Comparison of ENCODE assay signal across 8 cellular contexts in the genomic region with DNA sequence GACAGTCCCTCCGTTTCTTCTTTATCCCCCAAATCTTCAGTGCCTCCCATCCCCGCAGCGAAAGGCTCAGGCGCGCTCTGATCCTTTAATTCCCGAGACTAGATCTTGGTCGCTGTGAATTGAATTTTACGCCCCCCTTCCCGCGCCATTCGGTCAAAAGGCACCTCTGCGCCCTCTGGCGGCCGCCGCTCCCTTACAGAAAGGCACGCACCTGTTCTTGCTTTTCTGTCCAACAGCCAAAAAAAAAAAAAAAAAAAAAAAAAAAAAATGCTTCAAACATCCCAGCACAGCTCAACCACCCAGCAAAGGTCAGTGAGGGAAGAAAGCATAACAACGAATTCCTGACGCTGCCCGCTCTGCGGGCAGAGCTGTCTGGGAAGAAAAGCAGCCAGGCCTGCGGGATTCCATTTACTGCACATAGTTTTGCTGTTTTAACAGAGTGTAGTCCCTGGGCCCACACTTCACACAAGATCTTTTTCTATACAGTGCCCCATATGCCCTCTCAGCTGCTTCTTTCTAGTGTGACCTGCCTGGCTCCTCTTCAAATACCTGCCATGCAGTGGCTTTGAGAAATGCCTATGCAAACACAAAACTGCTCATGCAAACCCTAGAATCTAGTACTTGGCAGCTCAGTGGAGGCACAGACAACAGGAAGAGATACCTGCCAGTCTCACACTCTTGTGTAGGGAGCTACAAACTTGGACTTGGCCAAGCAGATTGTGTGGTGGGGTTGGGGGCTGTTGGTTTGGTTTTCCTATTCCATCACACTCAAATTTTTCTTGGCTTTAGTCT. TPM values are rescaled to one million over a fixed set of nuclear protein-coding genes. Genes with fewer than 3 reads are reported as not detected.
A peak's percentile ranks its signal among the peaks of the same experiment; 100 is the strongest.
DNase-seq lines count a peak whose midpoint lies in the region; ATAC-seq, FAIRE-seq and TF ChIP-seq lines count a peak whose summit lies in the region.

No MANE protein-coding gene starts in this region.

- intact Hi-C loops in left cardiac atrium (cut with DNase I): loop anchor here (1.0 to 5.0 kb wide), 3 partner anchors 74 to 94 kb away; a partner anchor contains a TSS
- intact Hi-C loops in prostate gland (cut with DNase I): loop anchor here (2.0 kb wide), 1 partner anchor 91 kb away; a partner anchor contains a TSS

- H3K4me3 ChIP-seq in AG04450 (ENCODE audit: low read depth, low read length) (peak overlapping the region; percentile 57), NB4 (ENCODE audit: low read depth, low read length) (no peak overlapping the region), prostate gland (peak overlapping the region; percentile 16 to 35)

- TF ChIP-seq POLR2A in NB4 (IDR thresholded peaks at IDR 0.05; ENCODE audit: extremely low read depth, insufficient read length) (no peak), prostate gland (IDR thresholded peaks at IDR 0.05) (no peak)

- H3K27ac ChIP-seq in AG04450 (ENCODE audit: low read depth, low read length): peak overlapping the region; percentile 11
- no peak overlapping the region for H3K27ac ChIP-seq in prostate gland

- FAIRE-seq in urothelium cell line (lab: Jason Lieb, UNC): no peak

- H3K27ac Mint-ChIP-seq in activated naive CD8-positive, alpha-beta T cell treated with anti-CD3 and anti-CD28 coated beads, Interleukin-2, amount 10 ng/mL, durations not matched to agents 7 days and 5 days: peak overlapping the region; percentile 57

- CTCF ChIA-PET in AG04450 (lab: Charles Lee): interaction anchor here (0.6 to 6.1 kb wide), 41 partner anchors 8 to 657 kb away, joined by 3 to 93 read pairs (median 4); a partner anchor contains a TSS

- no peak for DNase-seq in AG04450 (ENCODE audit: low read depth, low spot score)
- DNase-seq in NB4 (ENCODE audit: low read depth): peak; percentile 76
- peak; percentile 45 to 77 for DNase-seq in SW 1271 (lab: John Stamatoyannopoulos, UW)
- DNase-seq in activated naive CD8-positive, alpha-beta T cell treated with anti-CD3 and anti-CD28 coated beads, Interleukin-2, amount 10 ng/mL, durations not matched to agents 7 days and 5 days: peak; percentile 88
- DNase-seq in left cardiac atrium: peak; percentile 91
- peak; percentile 84 for DNase-seq in prostate gland (ENCODE audit: low spot score)
- DNase-seq in urothelium cell line (ENCODE audit: low spot score): peak; percentile 56

- H3K4me1 ChIP-seq in prostate gland (replicated peaks): peaks cover 13% of the 10 kb centered on the region

- 3% methylated on average over 21 of the region's 21 CpGs for WGBS in prostate gland

- peak; percentile 21 for ATAC-seq in GM19455 (IDR thresholded peaks at IDR 0.05; ENCODE audit: unreplicated experiment)
- ATAC-seq in activated naive CD8-positive, alpha-beta T cell treated with anti-CD3 and anti-CD28 coated beads, Interleukin-2, amount 10 ng/mL, durations not matched to agents 7 days and 5 days (ENCODE audit: low read depth): peak; percentile 40
- ATAC-seq in left cardiac atrium: peak; percentile 15 to 27

- peak; percentile 85 for TF ChIP-seq CTCF in AG04450 (IDR thresholded peaks at IDR 0.05; ENCODE audit: low read depth, low read length)
- TF ChIP-seq CTCF in NB4 (IDR thresholded peaks at IDR 0.05; ENCODE audit: low read depth, low read length): peak; percentile 74
- TF ChIP-seq CTCF in prostate gland (IDR thresholded peaks at IDR 0.05): peak; percentile 46 to 73 (median 66)

- no peaks in the 10 kb centered on the region for H3K9me3 Mint-ChIP-seq in activated naive CD8-positive, alpha-beta T cell treated with anti-CD3 and anti-CD28 coated beads, Interleukin-2, amount 10 ng/mL, durations not matched to agents 7 days and 5 days

- H3K4me1 Mint-ChIP-seq in activated naive CD8-positive, alpha-beta T cell treated with anti-CD3 and anti-CD28 coated beads, Interleukin-2, amount 10 ng/mL, durations not matched to agents 7 days and 5 days: peaks cover 11% of the 10 kb centered on the region

- peaks cover 2% of the 10 kb centered on the region for H3K36me3 Mint-ChIP-seq in activated naive CD8-positive, alpha-beta T cell treated with anti-CD3 and anti-CD28 coated beads, Interleukin-2, amount 10 ng/mL, durations not matched to agents 7 days and 5 days

- peaks cover 21% of the 10 kb centered on the region for H3K27me3 ChIP-seq in AG04450 (ENCODE audit: control insufficient read depth, insufficient read depth, low read length)
- H3K27me3 ChIP-seq in prostate gland (replicated peaks; ENCODE audit: insufficient read depth): peaks cover 19% of the 10 kb centered on the region

- POLR2A ChIA-PET in AG04450 (lab: Yijun Ruan, JAX): interaction anchor here (1.2 kb wide), 1 partner anchor 38 kb away, joined by 3 read pairs; no protein-coding TSS in a partner anchor
- POLR2A ChIA-PET in activated naive CD8-positive, alpha-beta T cell treated with anti-CD3 and anti-CD28 coated beads, Interleukin-2, amount 10 ng/mL, durations not matched to agents 7 days and 5 days (lab: Charles Lee): interaction anchor here (0.6 to 1.4 kb wide), 6 partner anchors 17 to 94 kb away, joined by 3 to 11 read pairs (median 4); a partner anchor contains a TSS

- H3K4me3 Mint-ChIP-seq in activated naive CD8-positive, alpha-beta T cell treated with anti-CD3 and anti-CD28 coated beads, Interleukin-2, amount 10 ng/mL, durations not matched to agents 7 days and 5 days: peak overlapping the region; percentile 99

- H3K36me3 ChIP-seq in prostate gland: no peaks in the 10 kb centered on the region

- H3K9me3 ChIP-seq in AG04450 (ENCODE audit: control insufficient read depth, insufficient read depth, low read length) (peaks cover 6% of the 10 kb centered on the region; the same call in 1 of the 2 replicates), prostate gland (no peaks in the 10 kb centered on the region)

- H3K27me3 Mint-ChIP-seq in activated naive CD8-positive, alpha-beta T cell treated with anti-CD3 and anti-CD28 coated beads, Interleukin-2, amount 10 ng/mL, durations not matched to agents 7 days and 5 days: peaks cover 36% of the 10 kb centered on the region

RNA-seq across cellular contexts. Expression of a gene that starts 1.3 kb away (rescaled TPM):
- polyA plus RNA-seq in AG04450 (2011; rRNA removed): 0.06 and 0.10 TPM in 2 replicates
- 0.13 TPM in 1 of 2 replicates, not detected in the other for polyA minus RNA-seq in AG04450 (2011; rRNA and poly(A)+ RNA removed)
- total RNA-seq in activated naive CD8-positive, alpha-beta T cell treated with anti-CD3 and anti-CD28 coated beads, Interleukin-2, amount 10 ng/mL, durations not matched to agents 7 days and 5 days: under 1 TPM; 0.91 to 0.97 TPM
- total RNA-seq in left cardiac atrium (10 to 100 TPM; 41.6 to 67.2 TPM), prostate gland (10 to 100 TPM; 12.1 to 18.6 TPM)

RNA-seq across cellular contexts. Expression of a gene that starts 11.3 kb away (rescaled TPM):
- polyA plus RNA-seq in AG04450 (2011; rRNA removed): not detected in 2 replicates
- not detected in 2 replicates for polyA minus RNA-seq in AG04450 (2011; rRNA and poly(A)+ RNA removed)
- under 1 TPM in 1 of 2 experiments, not detected in 1; 0.34 TPM for total RNA-seq in activated naive CD8-positive, alpha-beta T cell treated with anti-CD3 and anti-CD28 coated beads, Interleukin-2, amount 10 ng/mL, durations not matched to agents 7 days and 5 days
- total RNA-seq in left cardiac atrium: 1 to 10 TPM in 1 of 2 donors, under 1 TPM in 1; 0.88 to 1.8 TPM
- total RNA-seq in prostate gland: 10 to 100 TPM; 28.2 to 38.6 TPM

RNA-seq across cellular contexts. Expression of a gene that starts 23.6 kb away (rescaled TPM):
- 3.4 and 4.1 TPM in 2 replicates for polyA plus RNA-seq in AG04450 (2011; rRNA removed)
- 1.8 and 4.2 TPM in 2 replicates for polyA minus RNA-seq in AG04450 (2011; rRNA and poly(A)+ RNA removed)
- total RNA-seq in activated naive CD8-positive, alpha-beta T cell treated with anti-CD3 and anti-CD28 coated beads, Interleukin-2, amount 10 ng/mL, durations not matched to agents 7 days and 5 days: 1 to 10 TPM; 4.0 to 5.3 TPM
- 1 to 10 TPM; 6.6 to 8.2 TPM for total RNA-seq in left cardiac atrium
- 1 to 10 TPM; 1.2 to 1.8 TPM for total RNA-seq in prostate gland

RNA-seq across cellular contexts. Expression of a gene that starts 36.9 kb away (rescaled TPM):
- 7.6 and 9.8 TPM in 2 replicates for polyA plus RNA-seq in AG04450 (2011; rRNA removed)
- 3.3 and 4.9 TPM in 2 replicates for polyA minus RNA-seq in AG04450 (2011; rRNA and poly(A)+ RNA removed)
- 10 to 100 TPM; 13.1 to 13.5 TPM for total RNA-seq in activated naive CD8-positive, alpha-beta T cell treated with anti-CD3 and anti-CD28 coated beads, Interleukin-2, amount 10 ng/mL, durations not matched to agents 7 days and 5 days
- 1 to 10 TPM; 4.3 to 5.5 TPM for total RNA-seq in left cardiac atrium
- total RNA-seq in prostate gland: 10 to 100 TPM; 12.3 to 22.9 TPM

Comparison
In these comparisons a context has a peak if more than half of its experiments do, and no peak if none do; other contexts are left out.
1. RNA of a gene that starts 1.3 kb away (total RNA-seq): 41.6 to 67.2 TPM in left cardiac atrium and 12.1 to 18.6 TPM in prostate gland; 0.91 to 0.97 TPM in activated naive CD8-positive, alpha-beta T cell treated with anti-CD3 and anti-CD28 coated beads, Interleukin-2, amount 10 ng/mL, durations not matched to agents 7 days and 5 days; every median in the first group is over 4 times any median in the second.
2. RNA of a gene that starts 11.3 kb away (total RNA-seq): 28.2 to 38.6 TPM in prostate gland; 0.88 to 1.8 TPM in left cardiac atrium and 0.34 TPM in activated naive CD8-positive, alpha-beta T cell treated with anti-CD3 and anti-CD28 coated beads, Interleukin-2, amount 10 ng/mL, durations not matched to agents 7 days and 5 days; every median in the first group is over 10 times any median in the second.
3. Peak in every context shown above with its lines, with median percentiles within 50 percentile points of each other: CTCF ChIP-seq and ATAC-seq.